Comparison of ENCODE assay signal across 15 cellular contexts in the genomic region with DNA sequence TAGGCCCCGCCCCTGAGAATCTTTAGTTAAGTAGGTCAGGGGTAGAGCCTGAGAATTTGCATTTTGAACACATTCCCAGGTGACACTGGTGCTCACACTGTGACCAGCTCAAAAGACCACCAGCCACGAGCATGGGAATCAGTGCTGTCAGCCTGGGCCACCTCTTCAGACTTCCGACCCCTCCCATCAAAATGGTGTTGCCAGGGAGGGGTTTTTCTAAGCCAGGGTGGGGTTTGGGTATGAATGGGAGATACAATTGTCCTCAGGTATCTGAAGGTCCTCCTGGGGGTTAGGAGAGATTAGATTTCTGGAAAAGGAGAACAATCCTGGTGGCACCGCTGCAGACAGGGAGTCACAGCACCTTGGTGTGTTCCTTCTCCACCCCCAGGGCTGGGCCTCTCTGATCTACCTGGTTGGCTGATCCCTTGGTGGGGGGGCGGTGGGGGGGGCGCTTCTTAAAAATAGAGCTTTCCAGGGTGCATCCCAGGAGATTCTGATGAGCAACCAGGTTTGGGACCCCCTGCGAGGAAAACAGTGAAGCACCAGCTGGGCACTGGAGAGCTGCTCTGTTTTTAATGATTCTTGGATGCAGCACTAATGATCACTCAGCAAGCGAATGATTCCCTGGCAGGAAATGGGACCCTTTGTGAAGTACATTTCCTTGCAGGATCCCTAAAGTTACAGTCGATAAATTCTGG.
DNase-seq lines count a peak whose midpoint lies in the region; ATAC-seq and TF ChIP-seq lines count a peak whose summit lies in the region.
"Had no signal": no experiment of that assay in that cellular context is flagged by ENCODE, and none has a peak within 500 bp of the region (broad histone marks: within the 10 kb centered on the region; RNA-seq: fewer than 3 reads in every experiment).

No MANE protein-coding gene starts in this region.

- no TSS peak for BruUV-seq in PC-3 (replicated peaks; lab: Mats Ljungman, UMichigan)

- TF ChIP-seq POLR2A in gastrocnemius medialis (IDR thresholded peaks at IDR 0.05) = no peak

- H3K36me3 ChIP-seq in PC-3 (ENCODE audit: low read depth, low read length) (no peaks in the 10 kb centered on the region), gastrocnemius medialis (no peaks in the 10 kb centered on the region)
- H3K36me3 ChIP-seq: BLaER1 had no signal

- no peak overlapping the region for H3K4me3 Mint-ChIP-seq in HFFc6
- peak overlapping the region; percentile 71 for H3K4me3 Mint-ChIP-seq in glutamatergic neuron (ENCODE audit: unreplicated experiment)
- H3K4me3 Mint-ChIP-seq in activated T-helper 2 cell treated with anti-CD3 and anti-CD28 coated beads, Interferon-gamma antibody, Interleukin-2, Interleukin-4, amounts not matched to agents 10 μg/mL and 5 μg/mL and 100 μg/mL, durations not matched to agents 14 hours and 24 hours and 36 hours (ENCODE audit: low read depth) = no peak overlapping the region
- H3K4me3 Mint-ChIP-seq: activated CD4-positive, alpha-beta memory T cell treated with anti-CD3 and anti-CD28 coated beads, Interleukin-2, amount 10 ng/mL, durations not matched to agents 7 days and 5 days had no signal

- no peaks in the 10 kb centered on the region for H3K9me3 Mint-ChIP-seq in HFFc6
- peaks cover 9% of the 10 kb centered on the region for H3K9me3 Mint-ChIP-seq in glutamatergic neuron (ENCODE audit: unreplicated experiment)
- no peaks in the 10 kb centered on the region for H3K9me3 Mint-ChIP-seq in activated T-helper 2 cell treated with anti-CD3 and anti-CD28 coated beads, Interferon-gamma antibody, Interleukin-2, Interleukin-4, amounts not matched to agents 10 μg/mL and 5 μg/mL and 100 μg/mL, durations not matched to agents 14 hours and 24 hours and 36 hours
- H3K9me3 Mint-ChIP-seq: activated CD4-positive, alpha-beta memory T cell treated with anti-CD3 and anti-CD28 coated beads, Interleukin-2, amount 10 ng/mL, durations not matched to agents 7 days and 5 days had no signal

- no peak overlapping the region for H3K4me3 ChIP-seq in PC-3 (ENCODE audit: low read length)
- no peak overlapping the region for H3K4me3 ChIP-seq in gastrocnemius medialis
- H3K4me3 ChIP-seq: BLaER1, mucosa of descending colon had no signal

- no peak overlapping the region for H2AFZ ChIP-seq in PC-3 (ENCODE audit: low read length)

- H3K27ac Mint-ChIP-seq in HFFc6 (peak overlapping the region; percentile 38; the same call in 1 of the 2 replicates), glutamatergic neuron (ENCODE audit: unreplicated experiment) (peak overlapping the region; percentile 78)
- no peak overlapping the region for H3K27ac Mint-ChIP-seq in activated T-helper 2 cell treated with anti-CD3 and anti-CD28 coated beads, Interferon-gamma antibody, Interleukin-2, Interleukin-4, amounts not matched to agents 10 μg/mL and 5 μg/mL and 100 μg/mL, durations not matched to agents 14 hours and 24 hours and 36 hours
- H3K27ac Mint-ChIP-seq: activated CD4-positive, alpha-beta memory T cell treated with anti-CD3 and anti-CD28 coated beads, Interleukin-2, amount 10 ng/mL, durations not matched to agents 7 days and 5 days had no signal

- H3K27ac ChIP-seq in PC-3 (ENCODE audit: low read length) (peak overlapping the region; percentile 45), gastrocnemius medialis (peak overlapping the region; percentile 86 to 96 (median 94))
- H3K27ac ChIP-seq: BLaER1, foreskin keratinocyte had no signal

- H3K27me3 ChIP-seq in PC-3 (ENCODE audit: low read length) (no peaks in the 10 kb centered on the region), gastrocnemius medialis (no peaks in the 10 kb centered on the region)
- H3K27me3 ChIP-seq: BLaER1, foreskin keratinocyte had no signal

- ATAC-seq in PC-3 (peak; percentile 6), gastrocnemius medialis (no peak), HG03354 (IDR thresholded peaks at IDR 0.05; ENCODE audit: poor library complexity, severe bottlenecking, unreplicated experiment) (no peak), HG02970 (IDR thresholded peaks at IDR 0.05; ENCODE audit: low FRiP score, unreplicated experiment) (no peak)
- ATAC-seq: foreskin keratinocyte, mucosa of descending colon had no signal

- peaks cover 25% of the 10 kb centered on the region for H3K79me2 ChIP-seq in PC-3 (ENCODE audit: low read length)

- H3K36me3 Mint-ChIP-seq in HFFc6 (ENCODE audit: low read depth) = no peaks in the 10 kb centered on the region
- peaks cover 4% of the 10 kb centered on the region for H3K36me3 Mint-ChIP-seq in glutamatergic neuron (ENCODE audit: unreplicated experiment)
- no peaks in the 10 kb centered on the region for H3K36me3 Mint-ChIP-seq in activated T-helper 2 cell treated with anti-CD3 and anti-CD28 coated beads, Interferon-gamma antibody, Interleukin-2, Interleukin-4, amounts not matched to agents 10 μg/mL and 5 μg/mL and 100 μg/mL, durations not matched to agents 14 hours and 24 hours and 36 hours (ENCODE audit: low read depth)

- H3K9me3 ChIP-seq in PC-3 (ENCODE audit: low read length) = no peaks in the 10 kb centered on the region
- H3K9me3 ChIP-seq in gastrocnemius medialis = no peaks in the 10 kb centered on the region
- H3K9me3 ChIP-seq: BLaER1, mucosa of descending colon had no signal

- POLR2A ChIA-PET in PC-3 (lab: Charles Lee; ENCODE audit: unreplicated experiment) = no interaction called here

- TF ChIP-seq CTCF in HFFc6 (IDR thresholded peaks at IDR 0.05) (no peak), PC-3 (conservative IDR thresholded peaks at IDR 0.05; ENCODE audit: low read depth, low read length) (no peak), glutamatergic neuron (IDR thresholded peaks at IDR 0.05; ENCODE audit: partially characterized antibody, unreplicated experiment) (no peak), gastrocnemius medialis (IDR thresholded peaks at IDR 0.05 in 4 of 5, conservative IDR thresholded peaks at IDR 0.05 in 1 of 5) (no peak)

- H4K20me1 ChIP-seq in PC-3 (ENCODE audit: low read length) = no peaks in the 10 kb centered on the region
- H4K20me1 ChIP-seq: BLaER1 had no signal

- DNase-seq in HFFc6 (no peak), PC-3 (no peak), glutamatergic neuron (no peak), gastrocnemius medialis (no peak), SW 1271 (lab: John Stamatoyannopoulos, UW) (no peak)
- no peak for DNase-seq in activated T-helper 2 cell treated with anti-CD3 and anti-CD28 coated beads, Interferon-gamma antibody, Interleukin-2, Interleukin-4, amounts not matched to agents 10 μg/mL and 5 μg/mL and 100 μg/mL, durations not matched to agents 14 hours and 24 hours and 36 hours (ENCODE audit: low spot score)
- DNase-seq: activated CD4-positive, alpha-beta memory T cell treated with anti-CD3 and anti-CD28 coated beads, Interleukin-2, amount 10 ng/mL, durations not matched to agents 7 days and 5 days; activated gamma-delta T cell treated with Interleukin-2 at 50 U/mL for 16 hours; foreskin keratinocyte; mucosa of descending colon; MV-4-11; stimulated activated CD4-positive, alpha-beta T cell treated with anti-CD3 and anti-CD28 coated beads, Interleukin-1b, Interleukin-23, amount 100 ng/mL, for 48 hours had no signal

- H3K9me2 ChIP-seq in PC-3 (replicated peaks; ENCODE audit: low read length) = no peaks in the 10 kb centered on the region

- in situ Hi-C loops in gastrocnemius medialis (cut with MboI; ENCODE audit: low sequenced_read_pairs in 4 of 4) = loop anchor here in 2 of 4 donors (25.0 kb wide), 1 partner anchor 116 kb away; the partner anchor contains the start of gene EEPD1 (in 2 of the 2)

- intact Hi-C loops in PC-3 (cut with micrococcal nuclease) = no loop called here
- intact Hi-C loops in gastrocnemius medialis (cut with DNase I; ENCODE audit: low total_unique reads) = no loop called here
- intact Hi-C loops in activated T-helper 2 cell treated with anti-CD3 and anti-CD28 coated beads, Interferon-gamma antibody, Interleukin-2, Interleukin-4, amounts not matched to agents 10 μg/mL and 5 μg/mL and 100 μg/mL, durations not matched to agents 14 hours and 24 hours and 36 hours (cut with micrococcal nuclease) = no loop called here

- H3K4me1 Mint-ChIP-seq in HFFc6 (ENCODE audit: low read depth) (peaks cover 40% of the 10 kb centered on the region), glutamatergic neuron (ENCODE audit: low read depth, unreplicated experiment) (peaks cover 58% of the 10 kb centered on the region)
- H3K4me1 Mint-ChIP-seq in activated T-helper 2 cell treated with anti-CD3 and anti-CD28 coated beads, Interferon-gamma antibody, Interleukin-2, Interleukin-4, amounts not matched to agents 10 μg/mL and 5 μg/mL and 100 μg/mL, durations not matched to agents 14 hours and 24 hours and 36 hours (ENCODE audit: low read depth) = peaks cover 6% of the 10 kb centered on the region

- CTCF ChIA-PET in PC-3 (lab: Charles Lee) = no interaction called here

- H3K4me1 ChIP-seq in PC-3 (ENCODE audit: insufficient read depth, low read length) (peaks cover 57% of the 10 kb centered on the region), gastrocnemius medialis (peaks cover 88 to 96% of the 10 kb centered on the region in 2 donors)

- H3K27me3 Mint-ChIP-seq in HFFc6 (ENCODE audit: insufficient read depth) (no peaks in the 10 kb centered on the region; the same call in 1 of the 2 replicates), glutamatergic neuron (ENCODE audit: unreplicated experiment) (peaks cover 12% of the 10 kb centered on the region)
- H3K27me3 Mint-ChIP-seq in activated T-helper 2 cell treated with anti-CD3 and anti-CD28 coated beads, Interferon-gamma antibody, Interleukin-2, Interleukin-4, amounts not matched to agents 10 μg/mL and 5 μg/mL and 100 μg/mL, durations not matched to agents 14 hours and 24 hours and 36 hours (ENCODE audit: low read depth) = peaks cover 2% of the 10 kb centered on the region
- H3K27me3 Mint-ChIP-seq: activated CD4-positive, alpha-beta memory T cell treated with anti-CD3 and anti-CD28 coated beads, Interleukin-2, amount 10 ng/mL, durations not matched to agents 7 days and 5 days had no signal

- H3K9ac ChIP-seq in PC-3 (ENCODE audit: low read length) = no peak overlapping the region
- H3K9ac ChIP-seq: BLaER1 had no signal

- peak overlapping the region; percentile 40 for H3K4me2 ChIP-seq in PC-3 (ENCODE audit: low read length)
- H3K4me2 ChIP-seq: BLaER1 had no signal

- H3F3A ChIP-seq in PC-3 (ENCODE audit: low read length, unreplicated experiment) = peaks cover 4% of the 10 kb centered on the region
